23 cellular contexts compared by ENCODE assay signal in the genomic region with DNA sequence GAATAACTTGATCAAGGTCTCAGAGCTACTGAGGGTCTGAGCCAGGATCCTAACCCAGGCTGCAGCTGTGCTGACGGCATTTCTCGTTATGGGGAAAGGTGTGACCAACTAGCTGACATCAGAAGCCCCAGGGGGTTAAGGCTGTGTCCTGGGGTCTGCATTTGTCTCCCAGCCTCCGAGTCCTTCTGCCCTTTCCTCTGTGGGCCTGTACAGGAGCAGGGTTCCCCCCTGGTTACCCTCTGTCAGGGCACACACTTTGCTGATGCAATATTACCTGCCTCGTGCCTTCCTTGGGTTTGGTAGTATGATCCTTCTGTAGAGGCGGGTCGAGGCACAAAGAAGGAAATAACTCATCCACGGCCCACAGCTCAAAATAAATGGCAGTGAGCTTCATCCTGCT.
"Had no signal": no experiment of that assay in that cellular context is flagged by ENCODE, and none has a peak within 500 bp of the region (broad histone marks: within the 10 kb centered on the region; RNA-seq: fewer than 3 reads in every experiment).

No MANE protein-coding gene starts in this region.

- H3K4me3 ChIP-seq: lower lobe of right lung, mucosa of descending colon, prostate gland, sigmoid colon, stomach, thyroid gland had no signal

- H3K27me3 Mint-ChIP-seq: effector memory CD8-positive, alpha-beta T cell; naive B cell; natural killer cell treated with Interleukin-12 subunit alpha and Interleukin-12 subunit beta and Interleukin-15 and Interleukin-18, amount 100 ng/mL, for 72 hours had no signal

- H3K27ac ChIP-seq: lower lobe of right lung, prostate gland, sigmoid colon, stomach, thyroid gland had no signal

- H3K9me3 Mint-ChIP-seq: effector memory CD8-positive, alpha-beta T cell; immature natural killer cell; naive B cell; natural killer cell treated with Interleukin-12 subunit alpha and Interleukin-12 subunit beta and Interleukin-15 and Interleukin-18, amount 100 ng/mL, for 72 hours; stimulated activated effector memory CD8-positive, alpha-beta T cell treated with anti-CD3 and anti-CD28 coated beads, Interleukin-12 subunit alpha, Interleukin-12 subunit beta, amount 100 ng/mL, for 72 hours had no signal

- DNase-seq: cortex of kidney; effector memory CD8-positive, alpha-beta T cell; hypothalamus; immature natural killer cell; islet precursor cell; kidney glomerular epithelial cell; left ventricle myocardium superior; lower lobe of right lung; mucosa of descending colon; naive B cell; nucleus accumbens; right cardiac atrium; sigmoid colon; stimulated activated CD4-positive, alpha-beta T cell treated with anti-CD3 and anti-CD28 coated beads, Interleukin-2, amount 100 ng/mL, for 24 hours; stimulated activated CD4-positive, alpha-beta T cell treated with anti-CD3 and anti-CD28 coated beads, Interleukin-4, amount 100 ng/mL, for 24 hours; stimulated activated naive CD4-positive, alpha-beta T cell treated with Interleukin-2 at 50 U/mL for 16 hours; stomach; thyroid gland; trophoblast cell had no signal

- FAIRE-seq: frontal cortex had no signal

- H3K4me3 Mint-ChIP-seq: effector memory CD8-positive, alpha-beta T cell; immature natural killer cell; natural killer cell treated with Interleukin-12 subunit alpha and Interleukin-12 subunit beta and Interleukin-15 and Interleukin-18, amount 100 ng/mL, for 72 hours; stimulated activated effector memory CD8-positive, alpha-beta T cell treated with anti-CD3 and anti-CD28 coated beads, Interleukin-12 subunit alpha, Interleukin-12 subunit beta, amount 100 ng/mL, for 72 hours had no signal

- H3K9me3 ChIP-seq: lower lobe of right lung, mucosa of descending colon, prostate gland, sigmoid colon, stomach, thyroid gland had no signal

- H3K27me3 ChIP-seq: sigmoid colon, stomach, thyroid gland had no signal

- H3K36me3 ChIP-seq: prostate gland, sigmoid colon, thyroid gland had no signal

- H3K4me1 ChIP-seq: prostate gland, sigmoid colon, stomach had no signal

- ATAC-seq: effector memory CD8-positive, alpha-beta T cell; left ventricle myocardium superior; lower lobe of right lung; mucosa of descending colon; natural killer cell treated with Interleukin-12 subunit alpha and Interleukin-12 subunit beta and Interleukin-15 and Interleukin-18, amount 100 ng/mL, for 72 hours; right cardiac atrium; stimulated activated effector memory CD8-positive, alpha-beta T cell treated with anti-CD3 and anti-CD28 coated beads, Interleukin-12 subunit alpha, Interleukin-12 subunit beta, amount 100 ng/mL, for 72 hours had no signal
